Comparison of ENCODE assay signal across 5 cellular contexts in the genomic region with DNA sequence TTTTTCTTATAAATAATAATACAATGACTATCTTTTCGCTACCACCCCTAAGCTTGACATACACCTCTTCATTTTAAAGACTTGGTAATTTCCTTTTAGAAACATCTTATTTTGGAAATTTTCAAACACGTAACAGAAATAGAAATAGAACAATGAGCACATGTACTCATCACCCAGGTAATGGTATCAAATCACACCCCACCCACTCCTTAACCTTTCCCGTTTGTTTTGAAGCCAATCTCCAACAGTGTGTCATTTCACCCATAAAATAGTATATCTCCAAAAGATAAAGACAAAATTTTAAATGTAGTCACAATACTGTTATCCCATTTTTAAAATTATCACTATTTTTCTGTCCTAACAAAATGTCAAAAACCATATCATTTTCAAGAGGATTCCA. TPM values are rescaled to one million over a fixed set of nuclear protein-coding genes. Genes with fewer than 3 reads are reported as not detected.
"Had no signal": no experiment of that assay in that cellular context is flagged by ENCODE, and none has a peak within 500 bp of the region (broad histone marks: within the 10 kb centered on the region; RNA-seq: fewer than 3 reads in every experiment).

No MANE protein-coding gene starts in this region.

RNA-seq across cellular contexts. Expression of gene CTAGE15, which starts 16.6 kb away (rescaled TPM):
- total RNA-seq: NCI-H460, OCI-LY7, Right ventricle myocardium inferior, SJCRH30, SK-MEL-5 had no signal
